ENCODE assay signal across 19 cellular contexts in genomic region chr5:124461857-124462423, GRCh38.
DNase-seq lines count a peak whose midpoint lies in the region; ATAC-seq and TF ChIP-seq lines count a peak whose summit lies in the region.
"Had no signal": no experiment of that assay in that cellular context is flagged by ENCODE, and none has a peak within 500 bp of the region (broad histone marks: within the 10 kb centered on the region; RNA-seq: fewer than 3 reads in every experiment).

No MANE protein-coding gene starts in this region.

- DNase-seq in NCI-H510A treated with DMSO at 0.1 percent for 48 hours (lab: John Stamatoyannopoulos, UW) (peak; percentile 23), NCI-H510A (lab: John Stamatoyannopoulos, UW) (no peak), NCI-H2107 (lab: John Stamatoyannopoulos, UW) (peak; percentile 54), smooth muscle cell (lab: John Stamatoyannopoulos, UW; ENCODE audit: unreplicated experiment) (no peak), ecto neural progenitor cell (ENCODE audit: low spot score) (no peak), vagina (ENCODE audit: extremely low spot score in 2 of 2) (no peak)
- DNase-seq: activated CD4-positive, alpha-beta memory T cell treated with anti-CD3 and anti-CD28 coated beads, Interleukin-2, amount 10 ng/mL, durations not matched to agents 7 days and 5 days; amniotic stem cell; CD4-positive, alpha-beta memory T cell; left ventricle myocardium inferior; MG63; naive thymus-derived CD4-positive, alpha-beta T cell; sigmoid colon; SJCRH30; upper lobe of right lung had no signal

- TF ChIP-seq POLR2A in vagina (IDR thresholded peaks at IDR 0.05): no peak

- no peak for ATAC-seq in GM18909 (IDR thresholded peaks at IDR 0.05; ENCODE audit: poor library complexity, unreplicated experiment)
- ATAC-seq: naive thymus-derived CD4-positive, alpha-beta T cell; stimulated activated effector memory CD8-positive, alpha-beta T cell treated with anti-CD3 and anti-CD28 coated beads, Interleukin-12 subunit alpha, Interleukin-12 subunit beta, amount 100 ng/mL, for 72 hours; upper lobe of right lung had no signal

- no peaks in the 10 kb centered on the region for H3F3A ChIP-seq in smooth muscle cell (ENCODE audit: low read depth)

- peak overlapping the region; percentile 40 for H2AFZ ChIP-seq in smooth muscle cell (ENCODE audit: low read depth)

- peaks cover 41% of the 10 kb centered on the region for H3K4me1 ChIP-seq in smooth muscle cell (ENCODE audit: low read depth)
- H3K4me1 ChIP-seq in vagina: no peaks in the 10 kb centered on the region
- H3K4me1 ChIP-seq: sigmoid colon, SJCRH30, upper lobe of right lung had no signal

- H3K79me2 ChIP-seq in smooth muscle cell (ENCODE audit: low read depth): no peaks in the 10 kb centered on the region

- no peak overlapping the region for H3K4me2 ChIP-seq in smooth muscle cell

- H3K4me3 ChIP-seq in smooth muscle cell: no peak overlapping the region
- H3K4me3 ChIP-seq in vagina: no peak overlapping the region
- H3K4me3 ChIP-seq: coronary artery, left ventricle myocardium inferior, MG63, sigmoid colon, SJCRH30, upper lobe of right lung had no signal

- no peak overlapping the region for H3K9ac ChIP-seq in smooth muscle cell (ENCODE audit: low read depth)

- H4K20me1 ChIP-seq in smooth muscle cell (ENCODE audit: low read depth): no peaks in the 10 kb centered on the region

- H3K27ac ChIP-seq in cingulate gyrus (ENCODE audit: low read depth, low read length): peak overlapping the region; percentile 84
- no peak overlapping the region for H3K27ac ChIP-seq in smooth muscle cell (ENCODE audit: low read depth)
- no peak overlapping the region for H3K27ac ChIP-seq in vagina
- H3K27ac ChIP-seq: coronary artery, left ventricle myocardium inferior, sigmoid colon, SJCRH30, upper lobe of right lung had no signal

- no peaks in the 10 kb centered on the region for H3K9me3 ChIP-seq in smooth muscle cell (replicated peaks; ENCODE audit: low read depth)
- no peaks in the 10 kb centered on the region for H3K9me3 ChIP-seq in vagina
- H3K9me3 ChIP-seq: left ventricle myocardium inferior, sigmoid colon, upper lobe of right lung had no signal

- no peaks in the 10 kb centered on the region for H3K36me3 ChIP-seq in smooth muscle cell (ENCODE audit: low read depth)
- H3K36me3 ChIP-seq in vagina: no peaks in the 10 kb centered on the region
- H3K36me3 ChIP-seq: left ventricle myocardium inferior, MG63, sigmoid colon, SJCRH30, upper lobe of right lung had no signal

- no peak for TF ChIP-seq CTCF in smooth muscle cell (IDR thresholded peaks at IDR 0.05; ENCODE audit: borderline replicate concordance, insufficient read depth, poor library complexity, severe bottlenecking)
- TF ChIP-seq CTCF in vagina (IDR thresholded peaks at IDR 0.05): no peak

- H3K27me3 ChIP-seq in smooth muscle cell (ENCODE audit: low read depth) (no peaks in the 10 kb centered on the region), vagina (no peaks in the 10 kb centered on the region)
- H3K27me3 ChIP-seq: MG63, sigmoid colon, SJCRH30, upper lobe of right lung had no signal

- WGBS in smooth muscle cell (ENCODE audit: low lambda C conversion rate): 78% methylated on average over 5 of the region's 5 CpGs

- intact Hi-C loops in vagina (cut with DNase I): no loop called here

Comparison
In these comparisons a context has a peak if more than half of its experiments do, and no peak if none do; other contexts are left out.
1. DNase-seq: peak in NCI-H510A treated with DMSO at 0.1 percent for 48 hours (single experiment) and NCI-H2107 (single experiment); none in NCI-H510A (single experiment), smooth muscle cell (single experiment), ecto neural progenitor cell (single experiment) and vagina (0 of 2).